Comparison of ENCODE assay signal across 1 cellular context in genomic region chr15:63502843-63503738, GRCh38.
TF ChIP-seq lines count a peak whose summit lies in the region.

No MANE protein-coding gene starts in this region.

TF ChIP-seq in K562, 482 proteins besides CTCF, POLR2A, EP300 and RAD21 (continued from another document and continues in another):
- TF ChIP-seq MGA (IDR thresholded peaks at IDR 0.05) (peak; percentile 73; the same call in 1 of the 2 replicates), UBTF (IDR thresholded peaks at IDR 0.05; ENCODE audit: borderline replicate concordance in 1 of 2, low read depth in 2 of 2, low read length in 2 of 2) (peak in 1 of 2 experiments; percentile 66; a peak in 1 of 4 replicates), ZBTB11 (CRISPR knock-in tag; IDR thresholded peaks at IDR 0.05) (peak in 1 of 3 experiments; percentile 14; a peak in 2 of 6 replicates), ZNF584 (CRISPR knock-in tag; IDR thresholded peaks at IDR 0.05; ENCODE audit: low read depth) (peak; percentile 52), ZNF263 (CRISPR knock-in tag; IDR thresholded peaks at IDR 0.05; ENCODE audit: borderline replicate concordance) (peak; percentile 65; the same call in 1 of the 2 replicates), ZNF121 (CRISPR knock-in tag; conservative IDR thresholded peaks at IDR 0.05) (no peak), MTA1 (IDR thresholded peaks at IDR 0.05; ENCODE audit: borderline replicate concordance) (peak; percentile 23), FOXA1 (IDR thresholded peaks at IDR 0.05; ENCODE audit: borderline replicate concordance) (no peak), ZKSCAN3 (CRISPR knock-in tag; IDR thresholded peaks at IDR 0.05) (no peak), ZNF133 (CRISPR knock-in tag; IDR thresholded peaks at IDR 0.05) (no peak), RBBP5 (IDR thresholded peaks at IDR 0.05; ENCODE audit: borderline replicate concordance, insufficient read depth, low read length, poor library complexity, severe bottlenecking) (peak; percentile 41), PRPF4 (IDR thresholded peaks at IDR 0.05; ENCODE audit: insufficient read depth, low read depth, low read length, poor library complexity, severe bottlenecking) (no peak), ATF3 (IDR thresholded peaks at IDR 0.05) (no peak), ATF3 (CRISPR knock-in tag; conservative IDR thresholded peaks at IDR 0.05) (no peak), ATF6 (CRISPR knock-in tag; IDR thresholded peaks at IDR 0.05) (no peak), SIRT6 (IDR thresholded peaks at IDR 0.05; ENCODE audit: low read depth, low read length) (no peak), GABPB1 (CRISPR knock-in tag; IDR thresholded peaks at IDR 0.05) (peak; percentile 76), KAT7 (CRISPR knock-in tag; IDR thresholded peaks at IDR 0.05; ENCODE audit: borderline replicate concordance) (0 out of 2 replicates have a peak, but pooled peaks have one; percentile 81), ETV1 (tag; conservative IDR thresholded peaks at IDR 0.05; ENCODE audit: low read depth) (peak; percentile 94), EP400 (IDR thresholded peaks at IDR 0.05) (no peak), ZNF644 (tag; IDR thresholded peaks at IDR 0.05; ENCODE audit: low read depth) (peak; percentile 52; the same call in 1 of the 2 replicates), NFE2 (IDR thresholded peaks at IDR 0.05; ENCODE audit: low read depth) (peak; percentile 19; the same call in 1 of the 2 replicates), CEBPG (CRISPR knock-in tag; IDR thresholded peaks at IDR 0.05) (peak; percentile 93), CEBPG (tag; conservative IDR thresholded peaks at IDR 0.05 in 1 of 2, IDR thresholded peaks at IDR 0.05 in 1 of 2) (peak; percentile 96 to 98), DMBX1 (CRISPR knock-in tag; IDR thresholded peaks at IDR 0.05; ENCODE audit: borderline replicate concordance) (0 out of 2 replicates have a peak, but pooled peaks have one; percentile 36), PKNOX1 (IDR thresholded peaks at IDR 0.05) (peak; percentile 98), L3MBTL2 (IDR thresholded peaks at IDR 0.05) (peak; percentile 44; the same call in 1 of the 2 replicates), SMAD4 (CRISPR knock-in tag; conservative IDR thresholded peaks at IDR 0.05) (peak; percentile 66), TARDBP (IDR thresholded peaks at IDR 0.05) (0 out of 2 replicates have a peak, but pooled peaks have one; percentile 9), MEIS2 (IDR thresholded peaks at IDR 0.05; ENCODE audit: partially characterized antibody) (peak; percentile 73), TEAD4 (IDR thresholded peaks at IDR 0.05; ENCODE audit: low read length) (peak; percentile 20; the same call in 1 of the 2 replicates), TEAD4 (CRISPR knock-in tag; IDR thresholded peaks at IDR 0.05; ENCODE audit: borderline replicate concordance) (no peak)
